27 cellular contexts compared by ENCODE assay signal in genomic region chr20:7155282-7155681, GRCh38.
DNase-seq lines count a peak whose midpoint lies in the region; ATAC-seq and TF ChIP-seq lines count a peak whose summit lies in the region.
"Had no signal": no experiment of that assay in that cellular context is flagged by ENCODE, and none has a peak within 500 bp of the region (broad histone marks: within the 10 kb centered on the region; RNA-seq: fewer than 3 reads in every experiment).

No MANE protein-coding gene starts in this region.

- in situ Hi-C loops in mammary epithelial cell (cut with MboI; ENCODE audit: low sequenced_read_pairs in 2 of 2) = no loop called here
- in situ Hi-C loops in GM13977 (cut with MboI; ENCODE audit: low pct_unique_long_range_greater_than_20kb, low sequenced_read_pairs, unreplicated experiment) = no loop called here

- H3K79me2 ChIP-seq in mammary epithelial cell (ENCODE audit: insufficient read depth, low read length) = no peaks in the 10 kb centered on the region

- dilution Hi-C loops in mammary epithelial cell (cut with HindIII; ENCODE audit: low sequenced_read_pairs) = no loop called here

- peak; percentile 54 for ATAC-seq in left lung
- ATAC-seq: activated T-cell treated with anti-CD3 and anti-CD28 coated beads, Interleukin-2, amount 50 U/mL, for 4 hours; CD8-positive, alpha-beta T cell; effector memory CD8-positive, alpha-beta T cell; gastroesophageal sphincter; natural killer cell; stimulated activated effector memory CD8-positive, alpha-beta T cell treated with anti-CD3 and anti-CD28 coated beads, Interleukin-12 subunit alpha, Interleukin-12 subunit beta, amount 100 ng/mL, for 72 hours; upper lobe of right lung had no signal

- intact Hi-C loops in mammary epithelial cell (cut with micrococcal nuclease) = no loop called here
- intact Hi-C loops in breast epithelium (cut with DNase I; ENCODE audit: low total_unique reads) = no loop called here
- intact Hi-C loops in left lung (cut with DNase I) = no loop called here

- H3K36me3 ChIP-seq in mammary epithelial cell (ENCODE audit: insufficient read depth, low read length) = no peaks in the 10 kb centered on the region
- H3K36me3 ChIP-seq in breast epithelium = no peaks in the 10 kb centered on the region
- H3K36me3 ChIP-seq in left lung = no peaks in the 10 kb centered on the region
- H3K36me3 ChIP-seq: adrenal gland, colonic mucosa, gastroesophageal sphincter, upper lobe of right lung, WERI-Rb-1 had no signal

- no peak overlapping the region for H3K27ac ChIP-seq in mammary epithelial cell (ENCODE audit: insufficient read depth, low read depth, low read length)
- no peak overlapping the region for H3K27ac ChIP-seq in breast epithelium
- H3K27ac ChIP-seq in left lung = no peak overlapping the region
- H3K27ac ChIP-seq: adrenal gland, colonic mucosa, gastroesophageal sphincter, RWPE1, upper lobe of right lung, WERI-Rb-1 had no signal

- CTCF ChIA-PET in mammary epithelial cell (lab: Charles Lee; ENCODE audit: low non-redundant PET) = no interaction called here

- TF ChIP-seq POLR2A in breast epithelium (IDR thresholded peaks at IDR 0.05) = no peak

- no peak for TF ChIP-seq CTCF in mammary epithelial cell (conservative IDR thresholded peaks at IDR 0.05 in 1 of 2, IDR thresholded peaks at IDR 0.05 in 1 of 2; ENCODE audit: extremely low read depth in 1 of 2, insufficient read depth in 1 of 2, low read depth in 1 of 2, low read length in 2 of 2)
- TF ChIP-seq CTCF in breast epithelium (IDR thresholded peaks at IDR 0.05) = no peak
- no peak for TF ChIP-seq CTCF in left lung (IDR thresholded peaks at IDR 0.05)
- TF ChIP-seq CTCF in GM13977 (IDR thresholded peaks at IDR 0.05; ENCODE audit: extremely low read depth, insufficient read depth, missing control alignments) = no peak

- H4K20me1 ChIP-seq in mammary epithelial cell (ENCODE audit: insufficient read depth, low read length) = no peaks in the 10 kb centered on the region

- H2AFZ ChIP-seq in mammary epithelial cell (ENCODE audit: low read depth, low read length) = peak overlapping the region; percentile 3

- WGBS in mammary epithelial cell (ENCODE audit: low coverage, missing lambda C conversion rate) = 62% methylated on average over 4 of the region's 4 CpGs

- no peak for DNase-seq in mammary epithelial cell
- no peak for DNase-seq in breast epithelium (ENCODE audit: low spot score in 2 of 2)
- DNase-seq in NCI-H146 treated with DMSO at 0.1 percent for 48 hours (lab: John Stamatoyannopoulos, UW; ENCODE audit: unreplicated experiment) = peak; percentile 47
- peak; percentile 85 for DNase-seq in NCI-H510A (lab: John Stamatoyannopoulos, UW)
- DNase-seq in left lung = no peak
- DNase-seq in epidermal melanocyte (ENCODE audit: insufficient read length, low spot score) = no peak
- DNase-seq in RKO (ENCODE audit: low spot score) = no peak
- DNase-seq in GM13977 (ENCODE audit: low spot score) = no peak
- DNase-seq: activated CD4-positive, alpha-beta T cell treated with anti-CD3 and anti-CD28 coated beads, Interleukin-2, amount 10 ng/mL, durations not matched to agents 24 days and 14 days; activated naive CD4-positive, alpha-beta T cell treated with Interleukin-2 at 50 U/mL for 16 hours; activated T-cell treated with anti-CD3 and anti-CD28 coated beads, Interleukin-2, amount 50 U/mL, for 4 hours; adrenal gland; AML-193; CD8-positive, alpha-beta T cell; colonic mucosa; effector memory CD8-positive, alpha-beta T cell; EL; Kasumi-1; natural killer cell; NCI-H524; retina; stimulated activated CD4-positive, alpha-beta T cell treated with anti-CD3 and anti-CD28 coated beads, Interleukin-2, amount 100 ng/mL, for 48 hours; upper lobe of right lung; WERI-Rb-1 had no signal

- no peaks in the 10 kb centered on the region for H3K9me3 ChIP-seq in mammary epithelial cell (replicated peaks; ENCODE audit: insufficient read depth, low read length)
- H3K9me3 ChIP-seq in breast epithelium = no peaks in the 10 kb centered on the region
- no peaks in the 10 kb centered on the region for H3K9me3 ChIP-seq in left lung
- H3K9me3 ChIP-seq: adrenal gland, colonic mucosa, gastroesophageal sphincter, upper lobe of right lung had no signal

- H3K9ac ChIP-seq in mammary epithelial cell (ENCODE audit: insufficient read depth, low read length) = no peak overlapping the region

- no peak overlapping the region for H3K4me3 ChIP-seq in mammary epithelial cell (replicated peaks in 1 of 3; ENCODE audit: insufficient read depth in 1 of 3, low read depth in 2 of 3, low read length in 3 of 3)
- H3K4me3 ChIP-seq in breast epithelium = no peak overlapping the region
- no peak overlapping the region for H3K4me3 ChIP-seq in left lung
- H3K4me3 ChIP-seq: adrenal gland, colonic mucosa, gastroesophageal sphincter, upper lobe of right lung had no signal

- no peaks in the 10 kb centered on the region for H3K27me3 ChIP-seq in mammary epithelial cell (ENCODE audit: insufficient read depth, low read length)
- H3K27me3 ChIP-seq in breast epithelium = no peaks in the 10 kb centered on the region
- H3K27me3 ChIP-seq in left lung = no peaks in the 10 kb centered on the region
- H3K27me3 ChIP-seq: adrenal gland, colonic mucosa, gastroesophageal sphincter, upper lobe of right lung had no signal

- no peak overlapping the region for H3K4me2 ChIP-seq in mammary epithelial cell (ENCODE audit: insufficient read depth, low read depth, low read length)

- no TSS peak for BruUV-seq in mammary epithelial cell (replicated peaks; lab: Mats Ljungman, UMichigan)

- peaks cover 22% of the 10 kb centered on the region for H3K4me1 ChIP-seq in mammary epithelial cell (ENCODE audit: insufficient read depth, low read length)
- no peaks in the 10 kb centered on the region for H3K4me1 ChIP-seq in breast epithelium
- H3K4me1 ChIP-seq in left lung = no peaks in the 10 kb centered on the region
- H3K4me1 ChIP-seq: adrenal gland, colonic mucosa, gastroesophageal sphincter, upper lobe of right lung had no signal

Comparison
In these comparisons a context has a peak if more than half of its experiments do, and no peak if none do; other contexts are left out.
1. DNase-seq: peak in NCI-H146 treated with DMSO at 0.1 percent for 48 hours (single experiment) and NCI-H510A (single experiment); none in mammary epithelial cell (single experiment), breast epithelium (0 of 2), left lung (0 of 2), epidermal melanocyte (single experiment), RKO (single experiment) and GM13977 (single experiment).